Comparison of ENCODE assay signal across 18 cellular contexts in genomic region chr18:8300749-8301148, GRCh38.
"Had no signal": no experiment of that assay in that cellular context is flagged by ENCODE, and none has a peak within 500 bp of the region (broad histone marks: within the 10 kb centered on the region; RNA-seq: fewer than 3 reads in every experiment).

No MANE protein-coding gene starts in this region.

- H3K4me3 Mint-ChIP-seq: activated CD8-positive, alpha-beta memory T cell treated with anti-CD3 and anti-CD28 coated beads, Interleukin-2, amount 10 ng/mL, durations not matched to agents 7 days and 5 days; activated naive CD8-positive, alpha-beta T cell treated with anti-CD3 and anti-CD28 coated beads for 36 hours; activated T-helper 17 cell treated with anti-CD3 and anti-CD28 coated beads, Interleukin-2, amount 50 U/mL, for 72 hours; naive thymus-derived CD4-positive, alpha-beta T cell; neural progenitor cell; T-helper 17 cell had no signal

- H3K36me3 Mint-ChIP-seq: activated CD8-positive, alpha-beta memory T cell treated with anti-CD3 and anti-CD28 coated beads, Interleukin-2, amount 10 ng/mL, durations not matched to agents 7 days and 5 days; activated naive CD8-positive, alpha-beta T cell treated with anti-CD3 and anti-CD28 coated beads for 36 hours had no signal

- H3K9me3 Mint-ChIP-seq: activated naive CD8-positive, alpha-beta T cell treated with anti-CD3 and anti-CD28 coated beads for 36 hours; activated T-helper 17 cell treated with anti-CD3 and anti-CD28 coated beads, Interleukin-2, amount 50 U/mL, for 72 hours; naive thymus-derived CD4-positive, alpha-beta T cell; neural progenitor cell had no signal

- H3K4me1 Mint-ChIP-seq: activated CD8-positive, alpha-beta memory T cell treated with anti-CD3 and anti-CD28 coated beads, Interleukin-2, amount 10 ng/mL, durations not matched to agents 7 days and 5 days; activated naive CD8-positive, alpha-beta T cell treated with anti-CD3 and anti-CD28 coated beads for 36 hours; activated T-helper 17 cell treated with anti-CD3 and anti-CD28 coated beads, Interleukin-2, amount 50 U/mL, for 72 hours; neural progenitor cell; T-helper 17 cell had no signal

- DNase-seq: activated CD4-positive, alpha-beta T cell treated with anti-CD3 and anti-CD28 coated beads, Interleukin-2, amount 50 U/mL, for 48 hours; activated CD8-positive, alpha-beta memory T cell treated with anti-CD3 and anti-CD28 coated beads, Interleukin-2, amount 10 ng/mL, durations not matched to agents 7 days and 5 days; activated naive CD4-positive, alpha-beta T cell; activated naive CD8-positive, alpha-beta T cell treated with anti-CD3 and anti-CD28 coated beads for 36 hours; amygdala; dorsolateral prefrontal cortex; gastrocnemius medialis; heart left ventricle; kidney glomerular epithelial cell; mesendoderm; naive thymus-derived CD4-positive, alpha-beta T cell; stimulated activated CD4-positive, alpha-beta T cell treated with anti-CD3 and anti-CD28 coated beads, Interleukin-2, amount 100 ng/mL, for 24 hours; stimulated activated naive CD4-positive, alpha-beta T cell treated with Interleukin-2 at 50 U/mL for 16 hours; T-helper 17 cell; thyroid gland had no signal

- ATAC-seq: activated CD8-positive, alpha-beta memory T cell treated with anti-CD3 and anti-CD28 coated beads, Interleukin-2, amount 10 ng/mL, durations not matched to agents 7 days and 5 days; activated T-helper 17 cell treated with anti-CD3 and anti-CD28 coated beads, Interleukin-2, amount 50 U/mL, for 72 hours; gastrocnemius medialis; naive thymus-derived CD4-positive, alpha-beta T cell; T-helper 17 cell had no signal

- H3K27ac Mint-ChIP-seq: activated CD8-positive, alpha-beta memory T cell treated with anti-CD3 and anti-CD28 coated beads, Interleukin-2, amount 10 ng/mL, durations not matched to agents 7 days and 5 days; activated naive CD8-positive, alpha-beta T cell treated with anti-CD3 and anti-CD28 coated beads for 36 hours; activated T-helper 17 cell treated with anti-CD3 and anti-CD28 coated beads, Interleukin-2, amount 50 U/mL, for 72 hours; naive thymus-derived CD4-positive, alpha-beta T cell; neural progenitor cell; progenitor cell of endocrine pancreas; T-helper 17 cell had no signal

- H3K27me3 Mint-ChIP-seq: activated CD8-positive, alpha-beta memory T cell treated with anti-CD3 and anti-CD28 coated beads, Interleukin-2, amount 10 ng/mL, durations not matched to agents 7 days and 5 days; activated naive CD8-positive, alpha-beta T cell treated with anti-CD3 and anti-CD28 coated beads for 36 hours; activated T-helper 17 cell treated with anti-CD3 and anti-CD28 coated beads, Interleukin-2, amount 50 U/mL, for 72 hours; naive thymus-derived CD4-positive, alpha-beta T cell; progenitor cell of endocrine pancreas; T-helper 17 cell had no signal
